ENCODE assay signal across 1 cellular context in the genomic region with DNA sequence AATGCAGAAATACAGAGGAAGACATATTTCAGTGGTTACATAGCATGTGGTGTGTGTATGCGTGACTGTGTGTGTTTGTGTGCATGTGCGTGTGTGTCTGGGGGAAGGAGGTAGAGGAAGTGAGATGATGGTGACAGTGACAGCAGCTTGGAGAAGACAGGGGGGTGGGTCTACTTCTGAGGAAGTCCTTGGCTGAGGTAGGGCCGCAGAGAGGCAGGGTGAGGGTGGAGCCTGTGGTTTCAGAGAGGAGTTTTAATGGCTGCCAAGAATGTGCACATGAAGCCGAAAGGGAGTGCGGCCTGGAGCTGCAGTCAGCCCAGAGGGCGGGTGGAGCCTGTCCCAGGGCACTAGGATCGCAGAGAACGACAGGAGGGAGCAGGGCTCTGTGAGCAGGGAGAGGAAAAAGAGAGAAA.
A peak's percentile ranks its signal among the peaks of the same experiment; 100 is the strongest.
TF ChIP-seq lines count a peak whose summit lies in the region.

No MANE protein-coding gene starts in this region.

TF ChIP-seq in K562, 482 proteins besides CTCF, POLR2A, EP300 and RAD21 (continued from another document and continues in another):
- TF ChIP-seq DIDO1 (tag; IDR thresholded peaks at IDR 0.05; ENCODE audit: low read depth) (0 out of 2 replicates have a peak, but pooled peaks have one; percentile 43), CBX1 (IDR thresholded peaks at IDR 0.05; ENCODE audit: low read depth) (no peak), SMARCA4 (IDR thresholded peaks at IDR 0.05) (no peak; the same call in 1 of the 2 replicates), PCBP1 (IDR thresholded peaks at IDR 0.05; ENCODE audit: low read depth, low read length, poor library complexity, severe bottlenecking) (no peak), ZSCAN29 (IDR thresholded peaks at IDR 0.05) (no peak), CEBPB (tag; IDR thresholded peaks at IDR 0.05) (no peak), ZNF717 (CRISPR knock-in tag; IDR thresholded peaks at IDR 0.05) (no peak), POLR2B (IDR thresholded peaks at IDR 0.05; ENCODE audit: low read depth, partially characterized antibody) (peak; percentile 60), SPI1 (IDR thresholded peaks at IDR 0.05; ENCODE audit: borderline replicate concordance, low read depth, low read length) (peak; percentile 91), SIRT6 (IDR thresholded peaks at IDR 0.05; ENCODE audit: low read depth, low read length) (no peak), FOXA3 (CRISPR knock-in tag; conservative IDR thresholded peaks at IDR 0.05 in 1 of 2, IDR thresholded peaks at IDR 0.05 in 1 of 2) (no peak), BHLHE40 (IDR thresholded peaks at IDR 0.05; ENCODE audit: low read length) (no peak), HIVEP1 (CRISPR knock-in tag; IDR thresholded peaks at IDR 0.05) (no peak), BCL6 (CRISPR knock-in tag; IDR thresholded peaks at IDR 0.05) (no peak), GABPA (tag; conservative IDR thresholded peaks at IDR 0.05; ENCODE audit: low read depth) (peak; percentile 52), NUFIP1 (IDR thresholded peaks at IDR 0.05; ENCODE audit: partially characterized antibody) (no peak), FOSL1 (tag; conservative IDR thresholded peaks at IDR 0.05) (no peak), GABPB2 (CRISPR knock-in tag; conservative IDR thresholded peaks at IDR 0.05) (no peak), ZNF174 (CRISPR knock-in tag; IDR thresholded peaks at IDR 0.05) (no peak), SIN3B (IDR thresholded peaks at IDR 0.05; ENCODE audit: low read depth) (no peak), ZNF507 (tag; conservative IDR thresholded peaks at IDR 0.05) (no peak), SNRNP70 (optimal IDR thresholded peaks at IDR 0.05; ENCODE audit: low read depth, low read length) (no peak), FIP1L1 (IDR thresholded peaks at IDR 0.05; ENCODE audit: low read depth, low read length, poor library complexity, severe bottlenecking) (no peak), KAT2B (IDR thresholded peaks at IDR 0.05; ENCODE audit: low read depth, low read length) (no peak), PTBP1 (IDR thresholded peaks at IDR 0.05; ENCODE audit: low read depth, low read length) (no peak), TEAD4 (IDR thresholded peaks at IDR 0.05; ENCODE audit: low read length) (no peak), TEAD4 (CRISPR knock-in tag; IDR thresholded peaks at IDR 0.05; ENCODE audit: borderline replicate concordance) (no peak), STAT5B (CRISPR knock-in tag; IDR thresholded peaks at IDR 0.05) (no peak), HSF4 (CRISPR knock-in tag; IDR thresholded peaks at IDR 0.05; ENCODE audit: borderline replicate concordance) (no peak), GTF2A2 (tag; IDR thresholded peaks at IDR 0.05) (no peak), ETV5 (CRISPR knock-in tag; IDR thresholded peaks at IDR 0.05; ENCODE audit: low read depth) (peak; percentile 40; the same call in 1 of the 2 replicates), SREBF1 (IDR thresholded peaks at IDR 0.05; ENCODE audit: borderline replicate concordance, low read depth, low read length) (no peak), ZNF316 (IDR thresholded peaks at IDR 0.05) (no peak), NRF1 (conservative IDR thresholded peaks at IDR 0.05 in 1 of 2, IDR thresholded peaks at IDR 0.05 in 1 of 2) (peak; percentile 45 to 61; a peak in 3 of 4 replicates), BRCA1 (IDR thresholded peaks at IDR 0.05) (no peak), BRCA1 (CRISPR knock-in tag; IDR thresholded peaks at IDR 0.05) (no peak), LEF1 (IDR thresholded peaks at IDR 0.05) (no peak), FOXK1 (CRISPR knock-in tag; IDR thresholded peaks at IDR 0.05; ENCODE audit: borderline replicate concordance) (no peak)
- TF ChIP-seq, protein P1, sequence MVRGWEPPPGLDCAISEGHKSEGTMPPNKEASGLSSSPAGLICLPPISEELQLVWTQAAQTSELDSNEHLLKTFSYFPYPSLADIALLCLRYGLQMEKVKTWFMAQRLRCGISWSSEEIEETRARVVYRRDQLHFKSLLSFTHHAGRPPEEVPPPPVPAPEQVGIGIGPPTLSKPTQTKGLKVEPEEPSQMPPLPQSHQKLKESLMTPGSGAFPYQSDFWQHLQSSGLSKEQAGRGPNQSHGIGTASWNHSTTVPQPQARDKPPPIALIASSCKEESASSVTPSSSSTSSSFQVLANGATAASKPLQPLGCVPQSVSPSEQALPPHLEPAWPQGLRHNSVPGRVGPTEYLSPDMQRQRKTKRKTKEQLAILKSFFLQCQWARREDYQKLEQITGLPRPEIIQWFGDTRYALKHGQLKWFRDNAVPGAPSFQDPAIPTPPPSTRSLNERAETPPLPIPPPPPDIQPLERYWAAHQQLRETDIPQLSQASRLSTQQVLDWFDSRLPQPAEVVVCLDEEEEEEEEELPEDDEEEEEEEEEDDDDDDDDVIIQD (CRISPR knock-in tag; IDR thresholded peaks at IDR 0.05) = no peak
- TF ChIP-seq, protein P2, sequence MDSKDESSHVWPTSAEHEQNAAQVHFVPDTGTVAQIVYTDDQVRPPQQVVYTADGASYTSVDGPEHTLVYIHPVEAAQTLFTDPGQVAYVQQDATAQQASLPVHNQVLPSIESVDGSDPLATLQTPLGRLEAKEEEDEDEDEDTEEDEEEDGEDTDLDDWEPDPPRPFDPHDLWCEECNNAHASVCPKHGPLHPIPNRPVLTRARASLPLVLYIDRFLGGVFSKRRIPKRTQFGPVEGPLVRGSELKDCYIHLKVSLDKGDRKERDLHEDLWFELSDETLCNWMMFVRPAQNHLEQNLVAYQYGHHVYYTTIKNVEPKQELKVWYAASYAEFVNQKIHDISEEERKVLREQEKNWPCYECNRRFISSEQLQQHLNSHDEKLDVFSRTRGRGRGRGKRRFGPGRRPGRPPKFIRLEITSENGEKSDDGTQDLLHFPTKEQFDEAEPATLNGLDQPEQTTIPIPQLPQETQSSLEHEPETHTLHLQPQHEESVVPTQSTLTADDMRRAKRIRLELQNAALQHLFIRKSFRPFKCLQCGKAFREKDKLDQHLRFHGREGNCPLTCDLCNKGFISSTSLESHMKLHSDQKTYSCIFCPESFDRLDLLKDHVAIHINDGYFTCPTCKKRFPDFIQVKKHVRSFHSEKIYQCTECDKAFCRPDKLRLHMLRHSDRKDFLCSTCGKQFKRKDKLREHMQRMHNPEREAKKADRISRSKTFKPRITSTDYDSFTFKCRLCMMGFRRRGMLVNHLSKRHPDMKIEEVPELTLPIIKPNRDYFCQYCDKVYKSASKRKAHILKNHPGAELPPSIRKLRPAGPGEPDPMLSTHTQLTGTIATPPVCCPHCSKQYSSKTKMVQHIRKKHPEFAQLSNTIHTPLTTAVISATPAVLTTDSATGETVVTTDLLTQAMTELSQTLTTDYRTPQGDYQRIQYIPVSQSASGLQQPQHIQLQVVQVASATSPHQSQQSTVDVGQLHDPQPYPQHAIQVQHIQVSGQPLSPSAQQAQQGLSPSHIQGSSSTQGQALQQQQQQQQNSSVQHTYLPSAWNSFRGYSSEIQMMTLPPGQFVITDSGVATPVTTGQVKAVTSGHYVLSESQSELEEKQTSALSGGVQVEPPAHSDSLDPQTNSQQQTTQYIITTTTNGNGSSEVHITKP (IDR thresholded peaks at IDR 0.05; ENCODE audit: partially characterized antibody) = no peak
- TF ChIP-seq, protein P3, sequence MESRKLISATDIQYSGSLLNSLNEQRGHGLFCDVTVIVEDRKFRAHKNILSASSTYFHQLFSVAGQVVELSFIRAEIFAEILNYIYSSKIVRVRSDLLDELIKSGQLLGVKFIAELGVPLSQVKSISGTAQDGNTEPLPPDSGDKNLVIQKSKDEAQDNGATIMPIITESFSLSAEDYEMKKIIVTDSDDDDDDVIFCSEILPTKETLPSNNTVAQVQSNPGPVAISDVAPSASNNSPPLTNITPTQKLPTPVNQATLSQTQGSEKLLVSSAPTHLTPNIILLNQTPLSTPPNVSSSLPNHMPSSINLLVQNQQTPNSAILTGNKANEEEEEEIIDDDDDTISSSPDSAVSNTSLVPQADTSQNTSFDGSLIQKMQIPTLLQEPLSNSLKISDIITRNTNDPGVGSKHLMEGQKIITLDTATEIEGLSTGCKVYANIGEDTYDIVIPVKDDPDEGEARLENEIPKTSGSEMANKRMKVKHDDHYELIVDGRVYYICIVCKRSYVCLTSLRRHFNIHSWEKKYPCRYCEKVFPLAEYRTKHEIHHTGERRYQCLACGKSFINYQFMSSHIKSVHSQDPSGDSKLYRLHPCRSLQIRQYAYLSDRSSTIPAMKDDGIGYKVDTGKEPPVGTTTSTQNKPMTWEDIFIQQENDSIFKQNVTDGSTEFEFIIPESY (CRISPR knock-in tag; IDR thresholded peaks at IDR 0.05) = no peak; the same call in 1 of the 2 replicates
- TF ChIP-seq, protein P4, sequence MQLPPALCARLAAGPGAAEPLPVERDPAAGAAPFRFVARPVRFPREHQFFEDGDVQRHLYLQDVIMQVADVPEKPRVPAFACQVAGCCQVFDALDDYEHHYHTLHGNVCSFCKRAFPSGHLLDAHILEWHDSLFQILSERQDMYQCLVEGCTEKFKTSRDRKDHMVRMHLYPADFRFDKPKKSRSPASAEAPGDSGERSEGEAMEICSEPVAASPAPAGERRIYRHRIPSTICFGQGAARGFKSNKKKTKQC (CRISPR knock-in tag; IDR thresholded peaks at IDR 0.05) = no peak
- TF ChIP-seq, protein P5, sequence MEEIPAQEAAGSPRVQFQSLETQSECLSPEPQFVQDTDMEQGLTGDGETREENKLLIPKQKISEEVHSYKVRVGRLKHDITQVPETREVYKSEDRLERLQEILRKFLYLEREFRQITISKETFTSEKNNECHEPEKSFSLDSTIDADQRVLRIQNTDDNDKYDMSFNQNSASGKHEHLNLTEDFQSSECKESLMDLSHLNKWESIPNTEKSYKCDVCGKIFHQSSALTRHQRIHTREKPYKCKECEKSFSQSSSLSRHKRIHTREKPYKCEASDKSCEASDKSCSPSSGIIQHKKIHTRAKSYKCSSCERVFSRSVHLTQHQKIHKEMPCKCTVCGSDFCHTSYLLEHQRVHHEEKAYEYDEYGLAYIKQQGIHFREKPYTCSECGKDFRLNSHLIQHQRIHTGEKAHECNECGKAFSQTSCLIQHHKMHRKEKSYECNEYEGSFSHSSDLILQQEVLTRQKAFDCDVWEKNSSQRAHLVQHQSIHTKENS (CRISPR knock-in tag; IDR thresholded peaks at IDR 0.05) = no peak
- TF ChIP-seq, protein P6, sequence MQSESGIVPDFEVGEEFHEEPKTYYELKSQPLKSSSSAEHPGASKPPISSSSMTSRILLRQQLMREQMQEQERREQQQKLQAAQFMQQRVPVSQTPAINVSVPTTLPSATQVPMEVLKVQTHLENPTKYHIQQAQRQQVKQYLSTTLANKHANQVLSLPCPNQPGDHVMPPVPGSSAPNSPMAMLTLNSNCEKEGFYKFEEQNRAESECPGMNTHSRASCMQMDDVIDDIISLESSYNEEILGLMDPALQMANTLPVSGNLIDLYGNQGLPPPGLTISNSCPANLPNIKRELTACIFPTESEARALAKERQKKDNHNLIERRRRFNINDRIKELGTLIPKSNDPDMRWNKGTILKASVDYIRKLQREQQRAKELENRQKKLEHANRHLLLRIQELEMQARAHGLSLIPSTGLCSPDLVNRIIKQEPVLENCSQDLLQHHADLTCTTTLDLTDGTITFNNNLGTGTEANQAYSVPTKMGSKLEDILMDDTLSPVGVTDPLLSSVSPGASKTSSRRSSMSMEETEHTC (IDR thresholded peaks at IDR 0.05) = no peak
- TF ChIP-seq, protein P7, sequence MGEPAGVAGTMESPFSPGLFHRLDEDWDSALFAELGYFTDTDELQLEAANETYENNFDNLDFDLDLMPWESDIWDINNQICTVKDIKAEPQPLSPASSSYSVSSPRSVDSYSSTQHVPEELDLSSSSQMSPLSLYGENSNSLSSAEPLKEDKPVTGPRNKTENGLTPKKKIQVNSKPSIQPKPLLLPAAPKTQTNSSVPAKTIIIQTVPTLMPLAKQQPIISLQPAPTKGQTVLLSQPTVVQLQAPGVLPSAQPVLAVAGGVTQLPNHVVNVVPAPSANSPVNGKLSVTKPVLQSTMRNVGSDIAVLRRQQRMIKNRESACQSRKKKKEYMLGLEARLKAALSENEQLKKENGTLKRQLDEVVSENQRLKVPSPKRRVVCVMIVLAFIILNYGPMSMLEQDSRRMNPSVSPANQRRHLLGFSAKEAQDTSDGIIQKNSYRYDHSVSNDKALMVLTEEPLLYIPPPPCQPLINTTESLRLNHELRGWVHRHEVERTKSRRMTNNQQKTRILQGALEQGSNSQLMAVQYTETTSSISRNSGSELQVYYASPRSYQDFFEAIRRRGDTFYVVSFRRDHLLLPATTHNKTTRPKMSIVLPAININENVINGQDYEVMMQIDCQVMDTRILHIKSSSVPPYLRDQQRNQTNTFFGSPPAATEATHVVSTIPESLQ (CRISPR knock-in tag; IDR thresholded peaks at IDR 0.05) = no peak
- TF ChIP-seq, protein P8, sequence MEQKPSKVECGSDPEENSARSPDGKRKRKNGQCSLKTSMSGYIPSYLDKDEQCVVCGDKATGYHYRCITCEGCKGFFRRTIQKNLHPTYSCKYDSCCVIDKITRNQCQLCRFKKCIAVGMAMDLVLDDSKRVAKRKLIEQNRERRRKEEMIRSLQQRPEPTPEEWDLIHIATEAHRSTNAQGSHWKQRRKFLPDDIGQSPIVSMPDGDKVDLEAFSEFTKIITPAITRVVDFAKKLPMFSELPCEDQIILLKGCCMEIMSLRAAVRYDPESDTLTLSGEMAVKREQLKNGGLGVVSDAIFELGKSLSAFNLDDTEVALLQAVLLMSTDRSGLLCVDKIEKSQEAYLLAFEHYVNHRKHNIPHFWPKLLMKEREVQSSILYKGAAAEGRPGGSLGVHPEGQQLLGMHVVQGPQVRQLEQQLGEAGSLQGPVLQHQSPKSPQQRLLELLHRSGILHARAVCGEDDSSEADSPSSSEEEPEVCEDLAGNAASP (IDR thresholded peaks at IDR 0.05) = no peak
- TF ChIP-seq, protein P9, sequence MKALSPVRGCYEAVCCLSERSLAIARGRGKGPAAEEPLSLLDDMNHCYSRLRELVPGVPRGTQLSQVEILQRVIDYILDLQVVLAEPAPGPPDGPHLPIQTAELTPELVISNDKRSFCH (CRISPR knock-in tag; IDR thresholded peaks at IDR 0.05) = no peak
- TF ChIP-seq, protein P9 (tag; IDR thresholded peaks at IDR 0.05) = peak; percentile 30; the same call in 1 of the 2 replicates
- TF ChIP-seq, protein P10, sequence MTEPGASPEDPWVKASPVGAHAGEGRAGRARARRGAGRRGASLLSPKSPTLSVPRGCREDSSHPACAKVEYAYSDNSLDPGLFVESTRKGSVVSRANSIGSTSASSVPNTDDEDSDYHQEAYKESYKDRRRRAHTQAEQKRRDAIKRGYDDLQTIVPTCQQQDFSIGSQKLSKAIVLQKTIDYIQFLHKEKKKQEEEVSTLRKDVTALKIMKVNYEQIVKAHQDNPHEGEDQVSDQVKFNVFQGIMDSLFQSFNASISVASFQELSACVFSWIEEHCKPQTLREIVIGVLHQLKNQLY (CRISPR knock-in tag; conservative IDR thresholded peaks at IDR 0.05) = no peak
- TF ChIP-seq, protein P11, sequence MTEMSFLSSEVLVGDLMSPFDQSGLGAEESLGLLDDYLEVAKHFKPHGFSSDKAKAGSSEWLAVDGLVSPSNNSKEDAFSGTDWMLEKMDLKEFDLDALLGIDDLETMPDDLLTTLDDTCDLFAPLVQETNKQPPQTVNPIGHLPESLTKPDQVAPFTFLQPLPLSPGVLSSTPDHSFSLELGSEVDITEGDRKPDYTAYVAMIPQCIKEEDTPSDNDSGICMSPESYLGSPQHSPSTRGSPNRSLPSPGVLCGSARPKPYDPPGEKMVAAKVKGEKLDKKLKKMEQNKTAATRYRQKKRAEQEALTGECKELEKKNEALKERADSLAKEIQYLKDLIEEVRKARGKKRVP (CRISPR knock-in tag; IDR thresholded peaks at IDR 0.05) = no peak
